8 cellular contexts compared by ENCODE assay signal in the genomic region with DNA sequence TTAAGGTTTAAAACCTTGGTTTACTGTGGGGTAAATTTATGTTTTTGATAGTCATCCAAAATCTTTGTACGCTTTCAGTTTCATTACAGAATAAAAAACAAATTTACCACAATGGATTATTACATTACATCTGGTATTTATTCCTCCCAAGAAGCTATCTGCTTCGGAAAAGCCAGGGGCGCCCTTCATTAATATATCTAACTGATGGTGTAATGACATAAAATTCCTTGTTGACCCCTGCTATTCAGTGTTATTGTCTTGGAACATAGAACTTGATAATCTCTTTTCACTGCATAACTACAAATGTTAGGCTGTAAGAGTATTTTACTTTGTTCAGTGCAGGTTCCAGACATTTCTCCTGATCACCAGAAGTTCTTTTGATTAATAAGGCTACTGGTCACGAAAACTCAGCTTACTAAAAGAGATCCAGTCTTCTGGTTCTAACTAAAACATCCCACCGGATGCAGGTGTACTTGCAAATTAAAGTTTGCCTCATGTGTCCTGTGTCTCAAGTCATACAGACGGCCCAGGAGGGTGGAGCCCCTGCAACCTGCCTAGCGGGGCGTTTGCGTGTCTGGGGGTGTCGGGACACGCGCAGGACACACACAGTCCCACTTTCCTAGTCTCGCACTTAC. TPM values are rescaled to one million over a fixed set of nuclear protein-coding genes. Genes with fewer than 3 reads are reported as not detected.
DNase-seq lines count a peak whose midpoint lies in the region; ATAC-seq and TF ChIP-seq lines count a peak whose summit lies in the region.

No MANE protein-coding gene starts in this region.

- H3K36me3 Mint-ChIP-seq in activated T-cell treated with anti-CD3 and anti-CD28 coated beads, Interleukin-2, amount 50 U/mL, for 72 hours (ENCODE audit: insufficient read depth in 2 of 2) = no peaks in the 10 kb centered on the region
- H3K36me3 Mint-ChIP-seq in activated naive CD8-positive, alpha-beta T cell treated with anti-CD3 and anti-CD28 coated beads for 36 hours = no peaks in the 10 kb centered on the region

- no peak for TF ChIP-seq EP300 in transverse colon (IDR thresholded peaks at IDR 0.05; ENCODE audit: low read depth)

- H3K36me3 ChIP-seq in left lung (no peaks in the 10 kb centered on the region), transverse colon (no peaks in the 10 kb centered on the region)

- in situ Hi-C loops in transverse colon (cut with MboI; ENCODE audit: low pct_ligation_motif_present in 1 of 4, low pct_unique_long_range_greater_than_20kb in 1 of 4, low sequenced_read_pairs in 3 of 4) = no loop called here

- H3K27ac Mint-ChIP-seq in activated T-cell treated with anti-CD3 and anti-CD28 coated beads, Interleukin-2, amount 50 U/mL, for 72 hours = peak overlapping the region; percentile 85
- H3K27ac Mint-ChIP-seq in activated naive CD8-positive, alpha-beta T cell treated with anti-CD3 and anti-CD28 coated beads for 36 hours = peak overlapping the region; percentile 90

- H3K27ac ChIP-seq in left lung (peak overlapping the region; percentile 91 to 95), transverse colon (peak overlapping the region; percentile 95 to 100 (median 98))

- H3K27me3 Mint-ChIP-seq in activated T-cell treated with anti-CD3 and anti-CD28 coated beads, Interleukin-2, amount 50 U/mL, for 72 hours (ENCODE audit: low read depth) = no peaks in the 10 kb centered on the region
- peaks cover 3% of the 10 kb centered on the region for H3K27me3 Mint-ChIP-seq in activated naive CD8-positive, alpha-beta T cell treated with anti-CD3 and anti-CD28 coated beads for 36 hours

- intact Hi-C loops in left lung (cut with DNase I) (no loop called here), transverse colon (cut with DNase I; ENCODE audit: low total_unique reads) (no loop called here)

- no peak for TF ChIP-seq CTCF in left lung (IDR thresholded peaks at IDR 0.05)
- TF ChIP-seq CTCF in transverse colon (IDR thresholded peaks at IDR 0.05) = peak in 1 of 5 experiments; percentile 6
- no peak for TF ChIP-seq CTCF in omental fat pad (IDR thresholded peaks at IDR 0.05)

- H3K27me3 ChIP-seq in left lung = no peaks in the 10 kb centered on the region
- H3K27me3 ChIP-seq in transverse colon = no peaks in the 10 kb centered on the region

- H3K4me3 ChIP-seq in left lung (peak overlapping the region; percentile 63 to 88), transverse colon (peak overlapping the region; percentile 38 to 96 (median 87))

- H3K4me1 Mint-ChIP-seq in activated T-cell treated with anti-CD3 and anti-CD28 coated beads, Interleukin-2, amount 50 U/mL, for 72 hours (ENCODE audit: low read depth) = peaks cover 31% of the 10 kb centered on the region
- peaks cover 16% of the 10 kb centered on the region for H3K4me1 Mint-ChIP-seq in activated naive CD8-positive, alpha-beta T cell treated with anti-CD3 and anti-CD28 coated beads for 36 hours

- H3K9me3 Mint-ChIP-seq in activated T-cell treated with anti-CD3 and anti-CD28 coated beads, Interleukin-2, amount 50 U/mL, for 72 hours = no peaks in the 10 kb centered on the region
- no peaks in the 10 kb centered on the region for H3K9me3 Mint-ChIP-seq in activated naive CD8-positive, alpha-beta T cell treated with anti-CD3 and anti-CD28 coated beads for 36 hours

- H3K9me3 ChIP-seq in left lung (no peaks in the 10 kb centered on the region), transverse colon (no peaks in the 10 kb centered on the region)

- H3K4me1 ChIP-seq in left lung (peaks cover 0 to 30% of the 10 kb centered on the region in 2 donors), transverse colon (peaks cover 0 to 19% (median 8%) of the 10 kb centered on the region in 4 donors)

- TF ChIP-seq POLR2A in transverse colon (IDR thresholded peaks at IDR 0.05) = no peak

- 0 to 2% methylated on average over 3 to 13 of the region's 13 CpGs for WGBS in transverse colon (ENCODE audit: low coverage in 1 of 2), 2 donors

- no peak for ATAC-seq in activated T-cell treated with anti-CD3 and anti-CD28 coated beads, Interleukin-2, amount 50 U/mL, for 72 hours (replicated peaks in 1 of 2)
- ATAC-seq in left lung (no peak), GM18873 (IDR thresholded peaks at IDR 0.05; ENCODE audit: low FRiP score, unreplicated experiment) (no peak), GM18870 (IDR thresholded peaks at IDR 0.05; ENCODE audit: unreplicated experiment) (no peak), omental fat pad (ENCODE audit: low FRiP score) (no peak)

- H3K4me3 Mint-ChIP-seq in activated T-cell treated with anti-CD3 and anti-CD28 coated beads, Interleukin-2, amount 50 U/mL, for 72 hours = peak overlapping the region; percentile 85 to 87
- H3K4me3 Mint-ChIP-seq in activated naive CD8-positive, alpha-beta T cell treated with anti-CD3 and anti-CD28 coated beads for 36 hours = peak overlapping the region; percentile 99

- DNase-seq in activated T-cell treated with anti-CD3 and anti-CD28 coated beads, Interleukin-2, amount 50 U/mL, for 72 hours = no peak
- no peak for DNase-seq in activated T-cell treated with anti-CD3 and anti-CD28 coated beads, Interleukin-2, amount 50 U/mL, for 1 hour
- DNase-seq in activated naive CD8-positive, alpha-beta T cell treated with anti-CD3 and anti-CD28 coated beads for 36 hours = no peak
- no peak for DNase-seq in left lung
- DNase-seq in transverse colon = no peak
- no peak for DNase-seq in omental fat pad (ENCODE audit: low spot score)

RNA-seq across cellular contexts. Expression of a gene that starts 0.6 kb away (rescaled TPM):
- total RNA-seq in activated T-cell treated with anti-CD3 and anti-CD28 coated beads, Interleukin-2, amount 50 U/mL, for 72 hours = 10 to 100 TPM; 25.3 to 26.1 TPM
- 1 to 10 TPM; 6.9 to 9.0 TPM for total RNA-seq in activated naive CD8-positive, alpha-beta T cell treated with anti-CD3 and anti-CD28 coated beads for 36 hours
- total RNA-seq in left lung (10 to 100 TPM; 25.4 to 42.6 TPM), transverse colon (10 to 100 TPM in 2 of 4 donors, 1 to 10 TPM in 2; 1.9 to 15.7 (median 11.8) TPM), omental fat pad (10 to 100 TPM in 1 of 4 donors, 1 to 10 TPM in 3; 6.0 to 22.6 (median 8.5) TPM)
